Comparison of ENCODE assay signal across 9 cellular contexts in genomic region chr9:29211681-29212589, GRCh38. TPM values are rescaled to one million over a fixed set of nuclear protein-coding genes. Genes with fewer than 3 reads are reported as not detected.
DNase-seq lines count a peak whose midpoint lies in the region; ATAC-seq and TF ChIP-seq lines count a peak whose summit lies in the region.
"Had no signal": no experiment of that assay in that cellular context is flagged by ENCODE, and none has a peak within 500 bp of the region (broad histone marks: within the 10 kb centered on the region; RNA-seq: fewer than 3 reads in every experiment).

No MANE protein-coding gene starts in this region.

- TF ChIP-seq POLR2A in ovary (IDR thresholded peaks at IDR 0.05) = no peak

- H3K27me3 ChIP-seq in cardiac muscle cell (peaks cover 90% of the 10 kb centered on the region), ovary (no peaks in the 10 kb centered on the region)

- peak; percentile 97 for ATAC-seq in HG02642 (IDR thresholded peaks at IDR 0.05; ENCODE audit: poor library complexity, unreplicated experiment)

- H3K4me3 ChIP-seq in cardiac muscle cell = peak overlapping the region; percentile 39
- H3K4me3 ChIP-seq in ovary = peak overlapping the region; percentile 49

- TF ChIP-seq EP300 in ovary (IDR thresholded peaks at IDR 0.05) = no peak

- 1 to 2% (median 2%) methylated on average over 43 to 71 of the region's 71 CpGs for WGBS in ovary, 3 donors

- peak overlapping the region; percentile 15 for H3K4me3 Mint-ChIP-seq in activated T-cell treated with anti-CD3 and anti-CD28 coated beads, Interleukin-2, amount 50 U/mL, for 24 hours
- H3K4me3 Mint-ChIP-seq: dendritic cell treated with granulocyte-macrophage colony-stimulating factor and Interleukin-4, amounts not matched to agents 40 ng/mL and 50 ng/mL, for 4 days had no signal

- H3K9me3 Mint-ChIP-seq in activated T-cell treated with anti-CD3 and anti-CD28 coated beads, Interleukin-2, amount 50 U/mL, for 24 hours = no peaks in the 10 kb centered on the region
- H3K9me3 Mint-ChIP-seq: dendritic cell treated with granulocyte-macrophage colony-stimulating factor and Interleukin-4, amounts not matched to agents 40 ng/mL and 50 ng/mL, for 4 days had no signal

- H3K4me1 ChIP-seq in cardiac muscle cell (ENCODE audit: low read depth) (peaks cover 3% of the 10 kb centered on the region), ovary (ENCODE audit: insufficient read depth) (peaks cover 2% of the 10 kb centered on the region)

- H3K36me3 Mint-ChIP-seq in activated T-cell treated with anti-CD3 and anti-CD28 coated beads, Interleukin-2, amount 50 U/mL, for 24 hours (ENCODE audit: low read depth) = no peaks in the 10 kb centered on the region

- H3K27ac ChIP-seq in cardiac muscle cell (no peak overlapping the region), ovary (no peak overlapping the region)

- H3K36me3 ChIP-seq in cardiac muscle cell = no peaks in the 10 kb centered on the region
- H3K36me3 ChIP-seq in ovary = no peaks in the 10 kb centered on the region

- peaks cover 68% of the 10 kb centered on the region for H3K27me3 Mint-ChIP-seq in activated T-cell treated with anti-CD3 and anti-CD28 coated beads, Interleukin-2, amount 50 U/mL, for 24 hours

- H3K9me3 ChIP-seq in cardiac muscle cell (ENCODE audit: low read depth) = no peaks in the 10 kb centered on the region
- no peaks in the 10 kb centered on the region for H3K9me3 ChIP-seq in ovary

- no peak overlapping the region for H3K27ac Mint-ChIP-seq in activated T-cell treated with anti-CD3 and anti-CD28 coated beads, Interleukin-2, amount 50 U/mL, for 24 hours
- H3K27ac Mint-ChIP-seq: dendritic cell treated with granulocyte-macrophage colony-stimulating factor and Interleukin-4, amounts not matched to agents 40 ng/mL and 50 ng/mL, for 4 days had no signal

- TF ChIP-seq CTCF in cardiac muscle cell (IDR thresholded peaks at IDR 0.05; ENCODE audit: low read depth, low read length) = peak; percentile 56
- peak in 1 of 3 donors; percentile 39 for TF ChIP-seq CTCF in ovary (IDR thresholded peaks at IDR 0.05)

- peak; percentile 23 to 47 for DNase-seq in SHP77 (lab: John Stamatoyannopoulos, UW)
- DNase-seq in SHP77 treated with DMSO at 0.1 percent for 48 hours (lab: John Stamatoyannopoulos, UW) = no peak
- DNase-seq in NCI-H1694 (lab: John Stamatoyannopoulos, UW) = peak; percentile 33
- peak; percentile 59 for DNase-seq in activated T-cell treated with anti-CD3 and anti-CD28 coated beads, Interleukin-2, amount 50 U/mL, for 24 hours
- DNase-seq in cardiac muscle cell (ENCODE audit: low read depth in 1 of 2, low spot score in 1 of 2) = peak; percentile 35 to 77
- peak in 2 of 5 donors; percentile 37 to 56 for DNase-seq in ovary
- DNase-seq in DMS153 treated with DMSO at 0.1 percent for 48 hours (lab: John Stamatoyannopoulos, UW; ENCODE audit: unreplicated experiment) = no peak

- intact Hi-C loops in ovary (cut with DNase I) = loop anchor here in 1 of 4 donors (10.0 kb wide), 1 partner anchor 1627 kb away; no protein-coding TSS in a partner anchor

- peaks cover 12% of the 10 kb centered on the region for H3K4me1 Mint-ChIP-seq in activated T-cell treated with anti-CD3 and anti-CD28 coated beads, Interleukin-2, amount 50 U/mL, for 24 hours (ENCODE audit: low read depth)

RNA-seq across cellular contexts. Expression of gene LINGO2, which starts 1.5 kb away (rescaled TPM):
- total RNA-seq in cardiac muscle cell (0.15 and 0.85 TPM in 2 replicates), ovary (under 1 TPM in 4 of 7 donors, not detected in 3; 0.12 to 0.28 (median 0.20) TPM)
- polyA plus RNA-seq in cardiac muscle cell (0.26 and 0.59 TPM in 2 replicates), ovary (1 to 10 TPM in 1 of 2 donors, under 1 TPM in 1; 0.52 to 1.5 TPM)

Comparison
In these comparisons a context has a peak if more than half of its experiments do, and no peak if none do; other contexts are left out.
1. DNase-seq: peak in SHP77 (2 of 2), NCI-H1694 (single experiment), activated T-cell treated with anti-CD3 and anti-CD28 coated beads, Interleukin-2, amount 50 U/mL, for 24 hours (single experiment) and cardiac muscle cell (2 of 2); none in SHP77 treated with DMSO at 0.1 percent for 48 hours (single experiment) and DMS153 treated with DMSO at 0.1 percent for 48 hours (single experiment).